Comparison of ENCODE assay signal across 1 cellular context in the genomic region with DNA sequence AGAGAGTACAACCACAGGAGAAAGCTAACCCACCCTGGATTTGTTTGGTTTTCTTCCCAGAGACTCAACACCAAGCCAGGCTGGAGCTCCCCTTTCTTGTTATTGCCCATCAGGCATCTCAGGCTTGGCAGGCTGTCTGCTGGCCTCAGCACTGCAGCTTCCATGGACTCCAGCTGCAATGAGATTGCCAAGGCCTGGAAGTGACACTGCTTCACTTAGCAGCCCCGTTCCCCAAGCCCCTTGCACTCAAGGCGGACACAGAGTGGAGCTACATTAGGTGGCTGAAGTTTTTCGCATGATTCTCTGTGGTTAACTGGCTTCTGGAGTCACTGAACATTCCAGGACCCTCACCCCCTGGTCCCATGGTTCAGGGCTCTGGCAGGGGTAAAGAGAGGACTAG.
TF ChIP-seq lines count a peak whose summit lies in the region.

No MANE protein-coding gene starts in this region.

TF ChIP-seq in GM23338, 12 proteins besides CTCF, POLR2A, EP300 and RAD21 (continued from another document):
- TF ChIP-seq, protein P1, sequence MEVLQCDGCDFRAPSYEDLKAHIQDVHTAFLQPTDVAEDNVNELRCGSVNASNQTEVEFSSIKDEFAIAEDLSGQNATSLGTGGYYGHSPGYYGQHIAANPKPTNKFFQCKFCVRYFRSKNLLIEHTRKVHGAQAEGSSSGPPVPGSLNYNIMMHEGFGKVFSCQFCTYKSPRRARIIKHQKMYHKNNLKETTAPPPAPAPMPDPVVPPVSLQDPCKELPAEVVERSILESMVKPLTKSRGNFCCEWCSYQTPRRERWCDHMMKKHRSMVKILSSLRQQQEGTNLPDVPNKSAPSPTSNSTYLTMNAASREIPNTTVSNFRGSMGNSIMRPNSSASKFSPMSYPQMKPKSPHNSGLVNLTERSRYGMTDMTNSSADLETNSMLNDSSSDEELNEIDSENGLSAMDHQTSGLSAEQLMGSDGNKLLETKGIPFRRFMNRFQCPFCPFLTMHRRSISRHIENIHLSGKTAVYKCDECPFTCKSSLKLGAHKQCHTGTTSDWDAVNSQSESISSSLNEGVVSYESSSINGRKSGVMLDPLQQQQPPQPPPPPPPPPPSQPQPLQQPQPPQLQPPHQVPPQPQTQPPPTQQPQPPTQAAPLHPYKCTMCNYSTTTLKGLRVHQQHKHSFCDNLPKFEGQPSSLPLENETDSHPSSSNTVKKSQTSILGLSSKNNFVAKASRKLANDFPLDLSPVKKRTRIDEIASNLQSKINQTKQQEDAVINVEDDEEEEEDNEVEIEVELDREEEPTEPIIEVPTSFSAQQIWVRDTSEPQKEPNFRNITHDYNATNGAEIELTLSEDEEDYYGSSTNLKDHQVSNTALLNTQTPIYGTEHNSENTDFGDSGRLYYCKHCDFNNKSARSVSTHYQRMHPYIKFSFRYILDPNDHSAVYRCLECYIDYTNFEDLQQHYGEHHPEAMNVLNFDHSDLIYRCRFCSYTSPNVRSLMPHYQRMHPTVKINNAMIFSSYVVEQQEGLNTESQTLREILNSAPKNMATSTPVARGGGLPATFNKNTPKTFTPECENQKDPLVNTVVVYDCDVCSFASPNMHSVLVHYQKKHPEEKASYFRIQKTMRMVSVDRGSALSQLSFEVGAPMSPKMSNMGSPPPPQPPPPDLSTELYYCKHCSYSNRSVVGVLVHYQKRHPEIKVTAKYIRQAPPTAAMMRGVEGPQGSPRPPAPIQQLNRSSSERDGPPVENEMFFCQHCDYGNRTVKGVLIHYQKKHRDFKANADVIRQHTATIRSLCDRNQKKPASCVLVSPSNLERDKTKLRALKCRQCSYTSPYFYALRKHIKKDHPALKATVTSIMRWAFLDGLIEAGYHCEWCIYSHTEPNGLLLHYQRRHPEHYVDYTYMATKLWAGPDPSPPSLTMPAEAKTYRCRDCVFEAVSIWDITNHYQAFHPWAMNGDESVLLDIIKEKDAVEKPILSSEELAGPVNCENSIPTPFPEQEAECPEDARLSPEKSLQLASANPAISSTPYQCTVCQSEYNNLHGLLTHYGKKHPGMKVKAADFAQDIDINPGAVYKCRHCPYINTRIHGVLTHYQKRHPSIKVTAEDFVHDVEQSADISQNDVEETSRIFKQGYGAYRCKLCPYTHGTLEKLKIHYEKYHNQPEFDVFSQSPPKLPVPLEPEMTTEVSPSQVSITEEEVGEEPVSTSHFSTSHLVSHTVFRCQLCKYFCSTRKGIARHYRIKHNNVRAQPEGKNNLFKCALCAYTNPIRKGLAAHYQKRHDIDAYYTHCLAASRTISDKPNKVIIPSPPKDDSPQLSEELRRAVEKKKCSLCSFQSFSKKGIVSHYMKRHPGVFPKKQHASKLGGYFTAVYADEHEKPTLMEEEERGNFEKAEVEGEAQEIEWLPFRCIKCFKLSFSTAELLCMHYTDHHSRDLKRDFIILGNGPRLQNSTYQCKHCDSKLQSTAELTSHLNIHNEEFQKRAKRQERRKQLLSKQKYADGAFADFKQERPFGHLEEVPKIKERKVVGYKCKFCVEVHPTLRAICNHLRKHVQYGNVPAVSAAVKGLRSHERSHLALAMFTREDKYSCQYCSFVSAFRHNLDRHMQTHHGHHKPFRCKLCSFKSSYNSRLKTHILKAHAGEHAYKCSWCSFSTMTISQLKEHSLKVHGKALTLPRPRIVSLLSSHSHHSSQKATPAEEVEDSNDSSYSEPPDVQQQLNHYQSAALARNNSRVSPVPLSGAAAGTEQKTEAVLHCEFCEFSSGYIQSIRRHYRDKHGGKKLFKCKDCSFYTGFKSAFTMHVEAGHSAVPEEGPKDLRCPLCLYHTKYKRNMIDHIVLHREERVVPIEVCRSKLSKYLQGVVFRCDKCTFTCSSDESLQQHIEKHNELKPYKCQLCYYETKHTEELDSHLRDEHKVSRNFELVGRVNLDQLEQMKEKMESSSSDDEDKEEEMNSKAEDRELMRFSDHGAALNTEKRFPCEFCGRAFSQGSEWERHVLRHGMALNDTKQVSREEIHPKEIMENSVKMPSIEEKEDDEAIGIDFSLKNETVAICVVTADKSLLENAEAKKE (CRISPR knock-in tag; IDR thresholded peaks at IDR 0.05), result no peak
- TF ChIP-seq EZH2phosphoT487 (IDR thresholded peaks at IDR 0.05; ENCODE audit: unreplicated experiment), result no peak
- TF ChIP-seq, protein P2, sequence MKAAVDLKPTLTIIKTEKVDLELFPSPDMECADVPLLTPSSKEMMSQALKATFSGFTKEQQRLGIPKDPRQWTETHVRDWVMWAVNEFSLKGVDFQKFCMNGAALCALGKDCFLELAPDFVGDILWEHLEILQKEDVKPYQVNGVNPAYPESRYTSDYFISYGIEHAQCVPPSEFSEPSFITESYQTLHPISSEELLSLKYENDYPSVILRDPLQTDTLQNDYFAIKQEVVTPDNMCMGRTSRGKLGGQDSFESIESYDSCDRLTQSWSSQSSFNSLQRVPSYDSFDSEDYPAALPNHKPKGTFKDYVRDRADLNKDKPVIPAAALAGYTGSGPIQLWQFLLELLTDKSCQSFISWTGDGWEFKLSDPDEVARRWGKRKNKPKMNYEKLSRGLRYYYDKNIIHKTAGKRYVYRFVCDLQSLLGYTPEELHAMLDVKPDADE (IDR thresholded peaks at IDR 0.05), result no peak
- no peak for TF ChIP-seq CREB1 (CRISPR knock-in tag; IDR thresholded peaks at IDR 0.05; ENCODE audit: low read depth)
- no peak for TF ChIP-seq POLR2AphosphoS5 (IDR thresholded peaks at IDR 0.05; ENCODE audit: low read depth)
- no peak for TF ChIP-seq ZNF331 (CRISPR knock-in tag; IDR thresholded peaks at IDR 0.05; ENCODE audit: low read depth)
- TF ChIP-seq STAT1 (IDR thresholded peaks at IDR 0.05; ENCODE audit: unreplicated experiment), result no peak
